ENCODE assay signal across 8 cellular contexts in genomic region chr22:20268289-20268349, GRCh38. TPM values are rescaled to one million over a fixed set of nuclear protein-coding genes. Genes with fewer than 3 reads are reported as not detected.
DNase-seq lines count a peak whose midpoint lies in the region; ATAC-seq and TF ChIP-seq lines count a peak whose summit lies in the region.

RTN4R (minus strand) TSS chr22:20268318; CDS start chr22:20268092, 226 bp downstream.

- H3K9me3 ChIP-seq in HEK293 (ENCODE audit: control insufficient read depth, insufficient read depth, low read depth, low read length) = no peaks in the 10 kb centered on the region

- TF ChIP-seq CTCF in HEK293 (tag by site-specific recombination; IDR thresholded peaks at IDR 0.05) = no peak
- TF ChIP-seq CTCF in activated CD8-positive, alpha-beta T cell treated with anti-CD3 and anti-CD28 coated beads for 36 hours (IDR thresholded peaks at IDR 0.05) = no peak

- H3K4me3 ChIP-seq in HEK293 (ENCODE audit: low read depth, low read length) = peak within 1 kb of the TSS; percentile 42

- no peak for DNase-seq in activated CD8-positive, alpha-beta T cell treated with anti-CD3 and anti-CD28 coated beads for 36 hours
- DNase-seq in immature natural killer cell (no peak), NCI-H1930 (lab: John Stamatoyannopoulos, UW) (no peak)

- POLR2A ChIA-PET in HEK293 (lab: Yijun Ruan, JAX) = no interaction called here
- POLR2A ChIA-PET in activated CD8-positive, alpha-beta T cell treated with anti-CD3 and anti-CD28 coated beads for 36 hours (lab: Charles Lee) = no interaction called here

- intact Hi-C loops in activated CD8-positive, alpha-beta T cell treated with anti-CD3 and anti-CD28 coated beads for 36 hours (cut with micrococcal nuclease) = loop anchor here (5.0 kb wide), 1 partner anchor 111 kb away; no protein-coding TSS in a partner anchor

- peak within 1 kb of the TSS; percentile 54 for H3K4me3 Mint-ChIP-seq in activated CD8-positive, alpha-beta T cell treated with anti-CD3 and anti-CD28 coated beads for 36 hours
- H3K4me3 Mint-ChIP-seq in immature natural killer cell = peak within 1 kb of the TSS; percentile 47 to 81 (median 64)
- peak within 1 kb of the TSS; percentile 66 for H3K4me3 Mint-ChIP-seq in stimulated activated memory B cell treated with anti-CD40 and anti-IgM and Interleukin-4, amounts not matched to agents 10 μg/mL and 1 μg/mL and 100 μg/mL, for 72 hours

- CTCF ChIA-PET in HEK293 (lab: Yijun Ruan, JAX) = no interaction called here
- CTCF ChIA-PET in activated CD8-positive, alpha-beta T cell treated with anti-CD3 and anti-CD28 coated beads for 36 hours (lab: Charles Lee) = no interaction called here

- ATAC-seq in activated CD8-positive, alpha-beta T cell treated with anti-CD3 and anti-CD28 coated beads for 36 hours = no peak
- ATAC-seq in stimulated activated memory B cell treated with anti-CD40 and anti-IgM and Interleukin-4, amounts not matched to agents 10 μg/mL and 1 μg/mL and 100 μg/mL, for 72 hours = no peak
- ATAC-seq in HG03432 (IDR thresholded peaks at IDR 0.05; ENCODE audit: unreplicated experiment) (no peak), HG02840 (IDR thresholded peaks at IDR 0.05; ENCODE audit: low FRiP score, unreplicated experiment) (no peak), GM18858 (IDR thresholded peaks at IDR 0.05; ENCODE audit: unreplicated experiment) (no peak)

- no peaks in the 10 kb centered on the region for H3K36me3 Mint-ChIP-seq in activated CD8-positive, alpha-beta T cell treated with anti-CD3 and anti-CD28 coated beads for 36 hours (ENCODE audit: low read depth)
- H3K36me3 Mint-ChIP-seq in immature natural killer cell = no peaks in the 10 kb centered on the region
- H3K36me3 Mint-ChIP-seq in stimulated activated memory B cell treated with anti-CD40 and anti-IgM and Interleukin-4, amounts not matched to agents 10 μg/mL and 1 μg/mL and 100 μg/mL, for 72 hours = no peaks in the 10 kb centered on the region

- no peak within 1 kb of the TSS for H3K27ac Mint-ChIP-seq in activated CD8-positive, alpha-beta T cell treated with anti-CD3 and anti-CD28 coated beads for 36 hours
- peak within 1 kb of the TSS in 1 of 6 donors; percentile 34 for H3K27ac Mint-ChIP-seq in immature natural killer cell
- H3K27ac Mint-ChIP-seq in stimulated activated memory B cell treated with anti-CD40 and anti-IgM and Interleukin-4, amounts not matched to agents 10 μg/mL and 1 μg/mL and 100 μg/mL, for 72 hours = no peak within 1 kb of the TSS

- H3K36me3 ChIP-seq in HEK293 (ENCODE audit: control insufficient read depth in 2 of 2, insufficient read depth in 1 of 2, low read length in 2 of 2) = no peaks in the 10 kb centered on the region

- H3K27me3 Mint-ChIP-seq in activated CD8-positive, alpha-beta T cell treated with anti-CD3 and anti-CD28 coated beads for 36 hours = no peaks in the 10 kb centered on the region
- H3K27me3 Mint-ChIP-seq in immature natural killer cell (ENCODE audit: low read depth in 3 of 3) = peaks cover 0 to 5% (median 0%) of the 10 kb centered on the region in 3 donors
- peaks cover 57% of the 10 kb centered on the region for H3K27me3 Mint-ChIP-seq in stimulated activated memory B cell treated with anti-CD40 and anti-IgM and Interleukin-4, amounts not matched to agents 10 μg/mL and 1 μg/mL and 100 μg/mL, for 72 hours

- H3K9me3 Mint-ChIP-seq in activated CD8-positive, alpha-beta T cell treated with anti-CD3 and anti-CD28 coated beads for 36 hours = no peaks in the 10 kb centered on the region
- H3K9me3 Mint-ChIP-seq in immature natural killer cell = no peaks in the 10 kb centered on the region
- no peaks in the 10 kb centered on the region for H3K9me3 Mint-ChIP-seq in stimulated activated memory B cell treated with anti-CD40 and anti-IgM and Interleukin-4, amounts not matched to agents 10 μg/mL and 1 μg/mL and 100 μg/mL, for 72 hours

- peaks cover 3% of the 10 kb centered on the region for H3K4me1 Mint-ChIP-seq in activated CD8-positive, alpha-beta T cell treated with anti-CD3 and anti-CD28 coated beads for 36 hours (ENCODE audit: low read depth)
- H3K4me1 Mint-ChIP-seq in immature natural killer cell = peaks cover 4 to 6% of the 10 kb centered on the region in 2 donors
- peaks cover 6% of the 10 kb centered on the region for H3K4me1 Mint-ChIP-seq in stimulated activated memory B cell treated with anti-CD40 and anti-IgM and Interleukin-4, amounts not matched to agents 10 μg/mL and 1 μg/mL and 100 μg/mL, for 72 hours

- peak within 1 kb of the TSS; percentile 65 for H3K27ac ChIP-seq in HEK293 (ENCODE audit: extremely low read depth, low read depth, low read length)

- no peaks in the 10 kb centered on the region for H3K4me1 ChIP-seq in HEK293 (ENCODE audit: control insufficient read depth, insufficient read depth, low read length)

TF ChIP-seq in HEK293, 187 proteins besides CTCF, POLR2A, EP300 and RAD21:
- TF ChIP-seq ZFP69B (tag by site-specific recombination; IDR thresholded peaks at IDR 0.05) (no peak), FEZF1 (tag by site-specific recombination; IDR thresholded peaks at IDR 0.05) (no peak), ZNF626 (tag by site-specific recombination; IDR thresholded peaks at IDR 0.05) (no peak), HOXD13 (CRISPR knock-in tag; IDR thresholded peaks at IDR 0.05; ENCODE audit: borderline replicate concordance) (no peak), ZBTB7A (tag by site-specific recombination; IDR thresholded peaks at IDR 0.05; ENCODE audit: low read depth) (no peak), ZXDB (tag by site-specific recombination; IDR thresholded peaks at IDR 0.05) (no peak), ZNF24 (tag by site-specific recombination; IDR thresholded peaks at IDR 0.05) (no peak), ZNF155 (tag by site-specific recombination; IDR thresholded peaks at IDR 0.05) (no peak), REST (tag by site-specific recombination; IDR thresholded peaks at IDR 0.05) (no peak)

RNA-seq across cellular contexts. Expression of gene RTN4R, which starts in this region (rescaled TPM):
- 1 to 10 TPM; 2.8 to 3.7 TPM for total RNA-seq in activated CD8-positive, alpha-beta T cell treated with anti-CD3 and anti-CD28 coated beads for 36 hours
- polyA plus RNA-seq in immature natural killer cell = 1 to 10 TPM; 1.1 to 3.9 (median 2.2) TPM
